19 cellular contexts compared by ENCODE assay signal in genomic region chr1:227002531-227003049, GRCh38.
DNase-seq lines count a peak whose midpoint lies in the region; ATAC-seq and TF ChIP-seq lines count a peak whose summit lies in the region.
"Had no signal": no experiment of that assay in that cellular context is flagged by ENCODE, and none has a peak within 500 bp of the region (broad histone marks: within the 10 kb centered on the region; RNA-seq: fewer than 3 reads in every experiment).

No MANE protein-coding gene starts in this region.

- DNase-seq in Right ventricle myocardium superior (no peak), right atrium auricular region (ENCODE audit: low spot score) (no peak), NOMO-1 treated with DMSO at 0.1 percent for 48 hours (lab: John Stamatoyannopoulos, UW; ENCODE audit: unreplicated experiment) (peak; percentile 9), left lung (no peak), DMS153 (lab: John Stamatoyannopoulos, UW) (no peak), NCI-H2227 (lab: John Stamatoyannopoulos, UW; ENCODE audit: unreplicated experiment) (no peak), SIG-M5 treated with dmso at 0.1 percent for 504 hours (lab: John Stamatoyannopoulos, UW; ENCODE audit: unreplicated experiment) (no peak)
- DNase-seq: CD4-positive, alpha-beta T cell; COR-L47; DMS79 treated with DMSO at 0.1 percent for 48 hours; GM23248; HCEC 1CT; NCI-H1417 treated with DMSO at 0.1 percent for 48 hours; NCI-H187; NCI-H446 treated with DMSO at 0.1 percent for 48 hours; NCI-H526 treated with DMSO at 0.1 percent for 48 hours had no signal

- H3K4me3 ChIP-seq in right atrium auricular region: no peak overlapping the region
- H3K4me3 ChIP-seq in left lung: no peak overlapping the region
- H3K4me3 ChIP-seq: BLaER1, GM23248, SJSA1 had no signal

- H3K4me1 ChIP-seq in right atrium auricular region (no peaks in the 10 kb centered on the region), left lung (no peaks in the 10 kb centered on the region)
- H3K4me1 ChIP-seq: BLaER1, SJSA1 had no signal

- H3K9me3 ChIP-seq in right atrium auricular region (no peaks in the 10 kb centered on the region), left lung (no peaks in the 10 kb centered on the region)
- H3K9me3 ChIP-seq: SJSA1 had no signal

- no peak overlapping the region for H3K27ac ChIP-seq in right atrium auricular region
- H3K27ac ChIP-seq in left lung: no peak overlapping the region
- H3K27ac ChIP-seq: BLaER1, GM23248, HL-60, SJSA1 had no signal

- TF ChIP-seq CTCF in right atrium auricular region (IDR thresholded peaks at IDR 0.05) (no peak), left lung (IDR thresholded peaks at IDR 0.05) (no peak)

- intact Hi-C loops in Right ventricle myocardium superior (cut with DNase I): no loop called here
- intact Hi-C loops in left lung (cut with DNase I): no loop called here

- H3K36me3 ChIP-seq in right atrium auricular region (peaks cover 21% of the 10 kb centered on the region), left lung (peaks cover 0 to 16% of the 10 kb centered on the region in 2 donors)
- H3K36me3 ChIP-seq: BLaER1 had no signal

- H3K27me3 ChIP-seq in right atrium auricular region (no peaks in the 10 kb centered on the region), left lung (no peaks in the 10 kb centered on the region)
- H3K27me3 ChIP-seq: BLaER1, SJSA1 had no signal

- ATAC-seq in Right ventricle myocardium superior (ENCODE audit: poor library complexity) (peak; percentile 31), left lung (peak; percentile 29)
